In genomic region chr18:76679259-76679658, GRCh38 we compare ENCODE assay signal across 16 cellular contexts.
DNase-seq lines count a peak whose midpoint lies in the region; ATAC-seq and TF ChIP-seq lines count a peak whose summit lies in the region.
"Had no signal": no experiment of that assay in that cellular context is flagged by ENCODE, and none has a peak within 500 bp of the region (broad histone marks: within the 10 kb centered on the region; RNA-seq: fewer than 3 reads in every experiment).

No MANE protein-coding gene starts in this region.

- intact Hi-C loops in activated naive CD4-positive, alpha-beta T cell treated with anti-CD3 and anti-CD28 coated beads for 36 hours (cut with micrococcal nuclease): no loop called here

- no peaks in the 10 kb centered on the region for H3K9me3 Mint-ChIP-seq in activated naive CD4-positive, alpha-beta T cell treated with anti-CD3 and anti-CD28 coated beads for 36 hours

- TF ChIP-seq CTCF in WERI-Rb-1 (IDR thresholded peaks at IDR 0.05; ENCODE audit: low read depth, low read length): peak; percentile 77

- ATAC-seq in HG03469 (IDR thresholded peaks at IDR 0.05; ENCODE audit: unreplicated experiment): no peak

- H3K27ac Mint-ChIP-seq in activated naive CD4-positive, alpha-beta T cell treated with anti-CD3 and anti-CD28 coated beads for 36 hours: no peak overlapping the region

- peak overlapping the region; percentile 0; the same call in 1 of the 2 replicates for H3K27ac ChIP-seq in WERI-Rb-1
- H3K27ac ChIP-seq: foreskin keratinocyte, PC-9, spleen had no signal

- H3K9me3 ChIP-seq in WERI-Rb-1 (ENCODE audit: severe bottlenecking): no peaks in the 10 kb centered on the region
- H3K9me3 ChIP-seq: HAP-1 had no signal

- no peak overlapping the region for H3K4me3 Mint-ChIP-seq in activated naive CD4-positive, alpha-beta T cell treated with anti-CD3 and anti-CD28 coated beads for 36 hours

- no peaks in the 10 kb centered on the region for H3K36me3 ChIP-seq in WERI-Rb-1
- H3K36me3 ChIP-seq: HAP-1, spleen had no signal

- DNase-seq in DMS153 treated with DMSO at 0.1 percent for 48 hours (lab: John Stamatoyannopoulos, UW; ENCODE audit: unreplicated experiment) (peak; percentile 58), NCI-H128 (lab: John Stamatoyannopoulos, UW; ENCODE audit: unreplicated experiment) (peak; percentile 52), WERI-Rb-1 (peak; percentile 86), left kidney (ENCODE audit: low read depth, low spot score) (peak; percentile 89), NCI-H2081 treated with DMSO at 0.1 percent for 48 hours (lab: John Stamatoyannopoulos, UW) (no peak), putamen (ENCODE audit: low spot score) (no peak)
- no peak for DNase-seq in activated naive CD4-positive, alpha-beta T cell treated with anti-CD3 and anti-CD28 coated beads for 36 hours
- DNase-seq: activated CD8-positive, alpha-beta memory T cell treated with anti-CD3 and anti-CD28 coated beads, Interleukin-2, amount 50 U/mL, for 48 hours; activated naive CD4-positive, alpha-beta T cell treated with anti-CD3 and anti-CD28 coated beads, Interleukin-2, amount 50 U/mL, for 16 hours; DMS53; foreskin keratinocyte; NCI-H2171; PC-9; spleen had no signal

- peaks cover 3% of the 10 kb centered on the region for H3K27me3 Mint-ChIP-seq in activated naive CD4-positive, alpha-beta T cell treated with anti-CD3 and anti-CD28 coated beads for 36 hours (ENCODE audit: low read depth)

- H3K4me3 ChIP-seq in WERI-Rb-1 (ENCODE audit: low read depth, low read length): no peak overlapping the region
- H3K4me3 ChIP-seq: HAP-1, PC-9, spleen had no signal

- no peaks in the 10 kb centered on the region for H3K36me3 Mint-ChIP-seq in activated naive CD4-positive, alpha-beta T cell treated with anti-CD3 and anti-CD28 coated beads for 36 hours (ENCODE audit: low read depth)

- no peaks in the 10 kb centered on the region for H3K4me1 Mint-ChIP-seq in activated naive CD4-positive, alpha-beta T cell treated with anti-CD3 and anti-CD28 coated beads for 36 hours (ENCODE audit: low read depth)

- CTCF ChIA-PET in activated naive CD4-positive, alpha-beta T cell treated with anti-CD3 and anti-CD28 coated beads for 36 hours (lab: Charles Lee): interaction anchor here (2.2 kb wide), 1 partner anchor 30 kb away, joined by 6 read pairs; no protein-coding TSS in a partner anchor

- no peaks in the 10 kb centered on the region for H3K27me3 ChIP-seq in WERI-Rb-1 (ENCODE audit: insufficient read depth, low read depth, severe bottlenecking)
- H3K27me3 ChIP-seq: foreskin keratinocyte had no signal

Comparison
In these comparisons a context has a peak if more than half of its experiments do, and no peak if none do; other contexts are left out.
1. DNase-seq: peak in DMS153 treated with DMSO at 0.1 percent for 48 hours (single experiment), NCI-H128 (single experiment), WERI-Rb-1 (single experiment) and left kidney (single experiment); none in NCI-H2081 treated with DMSO at 0.1 percent for 48 hours (single experiment), activated naive CD4-positive, alpha-beta T cell treated with anti-CD3 and anti-CD28 coated beads for 36 hours (single experiment) and putamen (single experiment).